8 cellular contexts compared by ENCODE assay signal in genomic region chr5:149581192-149581861, GRCh38. TPM values are rescaled to one million over a fixed set of nuclear protein-coding genes. Genes with fewer than 3 reads are reported as not detected.
DNase-seq lines count a peak whose midpoint lies in the region; ATAC-seq and TF ChIP-seq lines count a peak whose summit lies in the region.

Gene ARHGEF37, plus strand, starts transcription at chr5:149581498. Its CDS starts 16,272 bp downstream, at chr5:149597770.

- H3K27me3 Mint-ChIP-seq in glutamatergic neuron (ENCODE audit: unreplicated experiment) = peaks cover 4% of the 10 kb centered on the region

- no peak for TF ChIP-seq CTCF in glutamatergic neuron (IDR thresholded peaks at IDR 0.05; ENCODE audit: partially characterized antibody, unreplicated experiment)
- TF ChIP-seq CTCF in suprapubic skin (IDR thresholded peaks at IDR 0.05) = no peak

- H3K23ac ChIP-seq in neuronal stem cell (ENCODE audit: low read depth, low read length, poor library complexity) = peak within 1 kb of the TSS; percentile 80

- peak within 1 kb of the TSS; percentile 71 for H3K4me3 Mint-ChIP-seq in glutamatergic neuron (ENCODE audit: unreplicated experiment)

- peak within 1 kb of the TSS; percentile 88 for H2AFZ ChIP-seq in neuronal stem cell (ENCODE audit: low read length)

- H3K4me1 ChIP-seq in neuronal stem cell (ENCODE audit: control insufficient read depth in 2 of 2, insufficient read depth in 1 of 2, low read depth in 1 of 2, low read length in 2 of 2) (peaks cover 8 to 9% of the 10 kb centered on the region in 2 donors), suprapubic skin (peaks cover 39% of the 10 kb centered on the region)

- no peak within 1 kb of the TSS for H3K4ac ChIP-seq in neuronal stem cell (ENCODE audit: low read length)

- peak within 1 kb of the TSS; percentile 79 for H3K9ac ChIP-seq in neuronal stem cell (ENCODE audit: low read depth, low read length, poor library complexity)

- H3K36me3 ChIP-seq in neuronal stem cell (replicated peaks in 1 of 2; ENCODE audit: control insufficient read depth in 2 of 2, insufficient read depth in 2 of 2, low read length in 2 of 2) (no peaks in the 10 kb centered on the region), suprapubic skin (no peaks in the 10 kb centered on the region)

- peak within 1 kb of the TSS; percentile 65 for H3K18ac ChIP-seq in neuronal stem cell (ENCODE audit: low read length)

- H3K4me2 ChIP-seq in neuronal stem cell (ENCODE audit: insufficient read depth, low read length, poor library complexity, severe bottlenecking) = peak within 1 kb of the TSS; percentile 94

- no peak within 1 kb of the TSS for H2BK15ac ChIP-seq in neuronal stem cell (ENCODE audit: low read length)

- DNase-seq in NCI-H1417 (lab: John Stamatoyannopoulos, UW) (peak; percentile 43 to 85 (median 79)), NCI-H1417 treated with DMSO at 0.1 percent for 48 hours (lab: John Stamatoyannopoulos, UW) (no peak), OCI-M1 (lab: John Stamatoyannopoulos, UW) (peak; percentile 67), glutamatergic neuron (peak; percentile 45), neuronal stem cell (ENCODE audit: low spot score) (peak; percentile 18), suprapubic skin (ENCODE audit: low spot score in 2 of 2) (peak; percentile 91 to 93)
- peak; percentile 60 for DNase-seq in activated naive CD4-positive, alpha-beta T cell treated with anti-CD3 and anti-CD28 coated beads, Interleukin-2, amount 50 U/mL, for 16 hours

- H2BK12ac ChIP-seq in neuronal stem cell (ENCODE audit: low read length) = no peak within 1 kb of the TSS

- H2BK120ac ChIP-seq in neuronal stem cell (ENCODE audit: low read depth, low read length) = no peak within 1 kb of the TSS

- no peaks in the 10 kb centered on the region for H3K4me1 Mint-ChIP-seq in glutamatergic neuron (ENCODE audit: low read depth, unreplicated experiment)

- H2AK5ac ChIP-seq in neuronal stem cell (ENCODE audit: low read depth, low read length) = no peak within 1 kb of the TSS

- no peak for TF ChIP-seq POLR2A in suprapubic skin (IDR thresholded peaks at IDR 0.05)

- TF ChIP-seq EP300 in suprapubic skin (IDR thresholded peaks at IDR 0.05) = no peak

- H3K9me3 Mint-ChIP-seq in glutamatergic neuron (ENCODE audit: unreplicated experiment) = no peaks in the 10 kb centered on the region

- H3K27ac ChIP-seq in neuronal stem cell (replicated peaks; ENCODE audit: low read length) (no peak within 1 kb of the TSS), suprapubic skin (peak within 1 kb of the TSS; percentile 93)

- peak within 1 kb of the TSS; percentile 92 for H4K8ac ChIP-seq in neuronal stem cell (ENCODE audit: low read depth, low read length)

- peak within 1 kb of the TSS; percentile 20 for H2BK5ac ChIP-seq in neuronal stem cell (ENCODE audit: low read length)

- WGBS in neuronal stem cell (ENCODE audit: extremely low coverage in 2 of 2, insufficient read length in 2 of 2, insufficient replicate concordance in 1 of 2), 2 donors = no CpG with 5 or more reads among the region's 56 CpGs
- 2% methylated on average over 36 of the region's 56 CpGs for WGBS in suprapubic skin

- H3K4me3 ChIP-seq in neuronal stem cell (ENCODE audit: low read length in 2 of 2) = peak within 1 kb of the TSS; percentile 45 to 79
- peak within 1 kb of the TSS; percentile 63 for H3K4me3 ChIP-seq in suprapubic skin

- peak within 1 kb of the TSS; percentile 33 for H3K27ac Mint-ChIP-seq in glutamatergic neuron (ENCODE audit: unreplicated experiment)

- H3K27me3 ChIP-seq in neuronal stem cell (ENCODE audit: control insufficient read depth in 3 of 3, insufficient read depth in 3 of 3, low read depth in 1 of 3, low read length in 3 of 3) = peaks cover 0 to 6% (median 0%) of the 10 kb centered on the region in 3 experiments
- H3K27me3 ChIP-seq in suprapubic skin = no peaks in the 10 kb centered on the region

- H3K79me1 ChIP-seq in neuronal stem cell (ENCODE audit: low read depth, low read length) = no peaks in the 10 kb centered on the region

- no peaks in the 10 kb centered on the region for H3K36me3 Mint-ChIP-seq in glutamatergic neuron (ENCODE audit: unreplicated experiment)

- H3K14ac ChIP-seq in neuronal stem cell (ENCODE audit: low read length) = peak within 1 kb of the TSS; percentile 75

- H3K9me3 ChIP-seq in neuronal stem cell (replicated peaks in 1 of 2; ENCODE audit: control insufficient read depth in 2 of 2, insufficient read depth in 1 of 2, low read depth in 1 of 2, low read length in 2 of 2) = no peaks in the 10 kb centered on the region
- no peaks in the 10 kb centered on the region for H3K9me3 ChIP-seq in suprapubic skin

- no peak for ATAC-seq in HG03565 (IDR thresholded peaks at IDR 0.05; ENCODE audit: unreplicated experiment)

- peak within 1 kb of the TSS; percentile 65 for H4K91ac ChIP-seq in neuronal stem cell (ENCODE audit: low read depth, low read length, poor library complexity)

RNA-seq across cellular contexts. Expression of gene ARHGEF37, which starts in this region (rescaled TPM):
- 1.0 TPM for total RNA-seq in glutamatergic neuron (ENCODE audit: unreplicated experiment)
- 0.43 TPM for polyA plus RNA-seq in neuronal stem cell (2013, experiment 1 of 2)
- 0.51 TPM for polyA plus RNA-seq in neuronal stem cell (2013, experiment 2 of 2)
- 10 to 100 TPM; 45.4 to 75.3 (median 65.3) TPM for total RNA-seq in suprapubic skin

Comparison
In these comparisons a context has a peak if more than half of its experiments do, and no peak if none do; other contexts are left out.
1. RNA of gene ARHGEF37 (total RNA-seq): 45.4 to 75.3 TPM in suprapubic skin; 1.0 TPM in glutamatergic neuron (single experiment); every median in the first group is over 10 times any median in the second.